In genomic region chr11:21615871-21616270, GRCh38 we compare ENCODE assay signal across 20 cellular contexts.
"Had no signal": no experiment of that assay in that cellular context is flagged by ENCODE, and none has a peak within 500 bp of the region (broad histone marks: within the 10 kb centered on the region; RNA-seq: fewer than 3 reads in every experiment).

No MANE protein-coding gene starts in this region.

- H3K27me3 ChIP-seq: esophagus squamous epithelium, hepatocyte, neural progenitor cell, pancreas had no signal

- ATAC-seq: left cardiac atrium; natural killer cell treated with Interleukin-12 subunit alpha and Interleukin-12 subunit beta and Interleukin-15 and Interleukin-18, amount 100 ng/mL, for 72 hours; pancreas; right cardiac atrium had no signal

- H3K36me3 ChIP-seq: esophagus squamous epithelium, left ventricle myocardium inferior, neural progenitor cell, pancreas had no signal

- H3K9me3 ChIP-seq: esophagus squamous epithelium, left ventricle myocardium inferior, pancreas had no signal

- H3K27ac ChIP-seq: epithelial cell of prostate, esophagus squamous epithelium, hepatocyte, left ventricle myocardium inferior, neural progenitor cell, pancreas had no signal

- DNase-seq: effector memory CD4-positive, alpha-beta T cell; esophagus squamous epithelium; foreskin fibroblast; head of caudate nucleus; kidney; left cardiac atrium; left ventricle myocardium inferior; mesenchymal stem cell; midbrain; occipital lobe; pancreas; right cardiac atrium; stimulated activated CD4-positive, alpha-beta T cell treated with anti-CD3 and anti-CD28 coated beads, Interleukin-2, amount 100 ng/mL, for 48 hours; stimulated activated naive CD4-positive, alpha-beta T cell treated with Interleukin-2 at 50 U/mL for 16 hours had no signal

- H3K4me3 ChIP-seq: esophagus squamous epithelium, hepatocyte, left ventricle myocardium inferior, lung, neural progenitor cell, pancreas, smooth muscle cell had no signal

- H3K4me1 ChIP-seq: esophagus squamous epithelium, left ventricle myocardium inferior, neural progenitor cell, pancreas had no signal
